8 cellular contexts compared by ENCODE assay signal in genomic region chr9:101400120-101400519, GRCh38. TPM values are rescaled to one million over a fixed set of nuclear protein-coding genes. Genes with fewer than 3 reads are reported as not detected.
DNase-seq lines count a peak whose midpoint lies in the region; ATAC-seq and TF ChIP-seq lines count a peak whose summit lies in the region.

No MANE protein-coding gene starts in this region.

- CTCF ChIA-PET in WTC11 (lab: Charles Lee) = no interaction called here

- in situ Hi-C loops in HAP-1 (cut with MboI; ENCODE audit: low sequenced_read_pairs) = no loop called here

- ATAC-seq in WTC11 (no peak), HG03439 (IDR thresholded peaks at IDR 0.05; ENCODE audit: unreplicated experiment) (no peak), GM18858 (IDR thresholded peaks at IDR 0.05; ENCODE audit: unreplicated experiment) (no peak)

- peaks cover 5% of the 10 kb centered on the region; the same call in 1 of the 2 replicates for H3K4me1 ChIP-seq in HAP-1

- H3K4me3 Mint-ChIP-seq in WTC11 = peak overlapping the region; percentile 99
- peak overlapping the region; percentile 99 for H3K4me3 Mint-ChIP-seq in glutamatergic neuron (ENCODE audit: unreplicated experiment)

- H3K9me3 ChIP-seq in HAP-1 = no peaks in the 10 kb centered on the region

- POLR2A ChIA-PET in WTC11 (lab: Charles Lee) = no interaction called here

- H3K27me3 ChIP-seq in HAP-1 (ENCODE audit: low read depth) = no peaks in the 10 kb centered on the region

- no peak for DNase-seq in HAP-1 (ENCODE audit: low spot score in 2 of 2)
- DNase-seq in WTC11 (ENCODE audit: low spot score) = no peak
- DNase-seq in glutamatergic neuron = no peak
- no peak for DNase-seq in skeletal muscle cell (ENCODE audit: low read depth)
- no peak for DNase-seq in DMS79 (lab: John Stamatoyannopoulos, UW)
- no peak for DNase-seq in HPDE6-E6E7 (ENCODE audit: extremely low spot score)

- H3K27ac Mint-ChIP-seq in WTC11 (no peak overlapping the region), glutamatergic neuron (ENCODE audit: unreplicated experiment) (peak overlapping the region; percentile 71)

- H3K4me1 Mint-ChIP-seq in WTC11 (peaks cover 19% of the 10 kb centered on the region), glutamatergic neuron (ENCODE audit: low read depth, unreplicated experiment) (peaks cover 11% of the 10 kb centered on the region)

- H3K36me3 ChIP-seq in HAP-1 (replicated peaks) = peaks cover 62% of the 10 kb centered on the region

- no peak for TF ChIP-seq CTCF in WTC11 (IDR thresholded peaks at IDR 0.05)
- no peak for TF ChIP-seq CTCF in glutamatergic neuron (IDR thresholded peaks at IDR 0.05; ENCODE audit: partially characterized antibody, unreplicated experiment)

- peak overlapping the region; percentile 63 for H3K4me3 ChIP-seq in HAP-1
- peak overlapping the region; percentile 83 for H3K4me3 ChIP-seq in skeletal muscle cell (ENCODE audit: low read depth, low read length)

- peaks cover 66% of the 10 kb centered on the region for H3K36me3 Mint-ChIP-seq in WTC11
- H3K36me3 Mint-ChIP-seq in glutamatergic neuron (ENCODE audit: unreplicated experiment) = peaks cover 46% of the 10 kb centered on the region

- H3K9me3 Mint-ChIP-seq in WTC11 (peaks cover 14% of the 10 kb centered on the region), glutamatergic neuron (ENCODE audit: unreplicated experiment) (peaks cover 18% of the 10 kb centered on the region)

- no peaks in the 10 kb centered on the region for H3K27me3 Mint-ChIP-seq in WTC11 (ENCODE audit: low read depth)
- peaks cover 6% of the 10 kb centered on the region for H3K27me3 Mint-ChIP-seq in glutamatergic neuron (ENCODE audit: unreplicated experiment)

TF ChIP-seq in WTC11, 78 proteins besides CTCF, POLR2A, EP300 and RAD21:
- TF ChIP-seq ZNF219 (CRISPR knock-in tag; IDR thresholded peaks at IDR 0.05; ENCODE audit: borderline replicate concordance) (no peak), IRF1 (CRISPR knock-in tag; IDR thresholded peaks at IDR 0.05) (no peak), TP53 (CRISPR knock-in tag; IDR thresholded peaks at IDR 0.05) (no peak), ZBTB21 (CRISPR knock-in tag; IDR thresholded peaks at IDR 0.05; ENCODE audit: borderline replicate concordance) (no peak), ZNF263 (CRISPR knock-in tag; IDR thresholded peaks at IDR 0.05; ENCODE audit: low read depth) (no peak), ZNF396 (CRISPR knock-in tag; IDR thresholded peaks at IDR 0.05; ENCODE audit: borderline replicate concordance) (no peak), IRF2 (CRISPR knock-in tag; IDR thresholded peaks at IDR 0.05; ENCODE audit: borderline replicate concordance, low read depth) (no peak), ZNF532 (CRISPR knock-in tag; IDR thresholded peaks at IDR 0.05; ENCODE audit: borderline replicate concordance) (no peak), HMGA2 (CRISPR knock-in tag; IDR thresholded peaks at IDR 0.05) (no peak), GTF2I (CRISPR knock-in tag; conservative IDR thresholded peaks at IDR 0.05) (no peak), HMGXB4 (CRISPR knock-in tag; IDR thresholded peaks at IDR 0.05) (no peak), MLX (CRISPR knock-in tag; IDR thresholded peaks at IDR 0.05) (no peak), NFYB (CRISPR knock-in tag; conservative IDR thresholded peaks at IDR 0.05; ENCODE audit: low read depth) (no peak), TEAD4 (CRISPR knock-in tag; IDR thresholded peaks at IDR 0.05) (no peak), AFF4 (CRISPR knock-in tag; IDR thresholded peaks at IDR 0.05; ENCODE audit: borderline replicate concordance) (no peak)

RNA-seq across cellular contexts. Expression of gene ZNF189, which starts 1.5 kb away (rescaled TPM):
- total RNA-seq in WTC11 (2021) = 10.1 to 10.4 TPM (median 10.3 TPM) in 3 replicates
- 30.1 TPM for total RNA-seq in glutamatergic neuron (ENCODE audit: unreplicated experiment)

RNA-seq across cellular contexts. Expression of gene MRPL50, which starts 1.7 kb away (rescaled TPM):
- total RNA-seq in WTC11 (2021) = 16.6 to 19.6 TPM (median 17.0 TPM) in 3 replicates
- 15.4 TPM for total RNA-seq in glutamatergic neuron (ENCODE audit: unreplicated experiment)

RNA-seq across cellular contexts. Expression of gene BAAT, which starts 15.3 kb away (rescaled TPM):
- total RNA-seq in WTC11 (2021) = 0.11 to 0.17 TPM (median 0.14 TPM) in 3 replicates
- 0.54 TPM for total RNA-seq in glutamatergic neuron (ENCODE audit: unreplicated experiment)

RNA-seq across cellular contexts. Expression of gene ALDOB, which starts 35.5 kb away (rescaled TPM):
- 0.85 to 1.5 TPM (median 0.94 TPM) in 3 replicates for total RNA-seq in WTC11 (2021)
- not detected for total RNA-seq in glutamatergic neuron (ENCODE audit: unreplicated experiment)
